ENCODE assay signal across 22 cellular contexts in the genomic region with DNA sequence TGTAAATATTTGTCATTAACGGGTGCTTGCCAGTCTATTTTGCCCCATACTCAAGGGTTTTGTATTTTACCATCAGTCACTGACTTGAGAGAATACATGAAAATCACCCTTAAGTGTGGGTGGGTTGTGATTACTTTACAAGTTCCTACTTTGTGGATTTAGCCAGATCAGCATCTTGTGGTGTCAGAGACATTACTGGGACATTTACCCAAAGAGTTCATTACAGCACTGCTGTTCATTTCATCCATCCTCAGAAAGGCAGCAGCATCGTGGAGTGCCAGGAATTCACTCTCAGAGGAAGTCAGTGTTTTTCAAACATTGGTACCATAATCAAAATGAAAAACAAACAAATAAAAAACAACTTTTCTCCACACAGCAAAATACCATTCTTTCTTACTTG.
DNase-seq lines count a peak whose midpoint lies in the region; ATAC-seq, FAIRE-seq and TF ChIP-seq lines count a peak whose summit lies in the region.
"Had no signal": no experiment of that assay in that cellular context is flagged by ENCODE, and none has a peak within 500 bp of the region (broad histone marks: within the 10 kb centered on the region; RNA-seq: fewer than 3 reads in every experiment).

No MANE protein-coding gene starts in this region.

- H3K14ac ChIP-seq in mesenchymal stem cell (ENCODE audit: low read length in 2 of 2): no peak overlapping the region

- no peaks in the 10 kb centered on the region for H3K79me1 ChIP-seq in mesenchymal stem cell (replicated peaks; ENCODE audit: low read length, poor library complexity, severe bottlenecking)

- H4K8ac ChIP-seq in mesenchymal stem cell (ENCODE audit: low read length): no peak overlapping the region

- H2AFZ ChIP-seq in HepG2 (ENCODE audit: low read length) (no peak overlapping the region), mesenchymal stem cell (ENCODE audit: low read depth, low read length) (no peak overlapping the region)
- H2AFZ ChIP-seq: GM23248 had no signal

- no peaks in the 10 kb centered on the region for H3K79me2 ChIP-seq in HepG2 (ENCODE audit: insufficient read depth, low read length)

- no peak for TF ChIP-seq POLR2A in HepG2 (IDR thresholded peaks at IDR 0.05; ENCODE audit: insufficient read depth in 1 of 2, low read depth in 2 of 2, low read length in 2 of 2)
- no peak for TF ChIP-seq POLR2A in right lobe of liver (IDR thresholded peaks at IDR 0.05)

- no peak overlapping the region for H3K9ac ChIP-seq in HepG2 (ENCODE audit: insufficient read depth, low read depth, low read length)
- H3K9ac ChIP-seq in mesenchymal stem cell (ENCODE audit: low read length): no peak overlapping the region
- H3K9ac ChIP-seq: BLaER1, GM23248 had no signal

- no peak overlapping the region for H3K4me3 ChIP-seq in HepG2 (replicated peaks in 1 of 3; ENCODE audit: insufficient read depth in 1 of 3, low read depth in 2 of 3, low read length in 3 of 3)
- H3K4me3 ChIP-seq in right lobe of liver: no peak overlapping the region
- no peak overlapping the region for H3K4me3 ChIP-seq in mesenchymal stem cell (ENCODE audit: insufficient read depth in 1 of 2, low read depth in 1 of 2, low read length in 2 of 2)
- H3K4me3 ChIP-seq: BLaER1, GM12878, GM23248 had no signal

- ATAC-seq in HepG2: no peak
- ATAC-seq in right lobe of liver: no peak
- ATAC-seq: CD8-positive, alpha-beta T cell; GM12878; HCT116 had no signal

- no peak overlapping the region for H2BK15ac ChIP-seq in mesenchymal stem cell (ENCODE audit: low read depth, poor library complexity, severe bottlenecking)

- H2BK5ac ChIP-seq in mesenchymal stem cell (ENCODE audit: low read depth, low read length, poor library complexity, severe bottlenecking): no peak overlapping the region

- WGBS in HepG2 (ENCODE audit: low lambda C conversion rate): 0% methylated on average over 2 of the region's 2 CpGs
- WGBS in right lobe of liver (ENCODE audit: insufficient coverage, low coverage, low lambda C conversion rate, missing lambda C conversion rate): 16% methylated on average over 2 of the region's 2 CpGs
- WGBS in mesenchymal stem cell: 0% methylated on average over 1 of the region's 2 CpGs

- H2BK120ac ChIP-seq in mesenchymal stem cell (ENCODE audit: low read depth, low read length): no peak overlapping the region

- H3K36me3 ChIP-seq in HepG2 (replicated peaks in 1 of 2; ENCODE audit: control insufficient read depth in 1 of 2, insufficient read depth in 2 of 2, low read length in 2 of 2): no peaks in the 10 kb centered on the region
- no peaks in the 10 kb centered on the region for H3K36me3 ChIP-seq in right lobe of liver
- no peaks in the 10 kb centered on the region for H3K36me3 ChIP-seq in mesenchymal stem cell (ENCODE audit: control insufficient read depth in 1 of 2, insufficient read depth in 2 of 2, low read depth in 1 of 2, low read length in 2 of 2)
- H3K36me3 ChIP-seq: BLaER1 had no signal

- BruUV-seq in HepG2 (replicated peaks; lab: Mats Ljungman, UMichigan): no TSS peak

- no peak for FAIRE-seq in HepG2 (lab: Jason Lieb, UNC)
- FAIRE-seq: D721Med, G401.6, GM12878, GM19239, H1 had no signal

- POLR2A ChIA-PET in HepG2 (lab: Yijun Ruan, JAX): no interaction called here

- no peak for DNase-seq in HepG2 (ENCODE audit: low spot score)
- DNase-seq in right lobe of liver: no peak
- peak; percentile 50 for DNase-seq in NCI-H460 (ENCODE audit: extremely low read depth, low read depth)
- peak; percentile 8 for DNase-seq in mesenchymal stem cell
- no peak for DNase-seq in DMS79 (lab: John Stamatoyannopoulos, UW)
- DNase-seq in stimulated activated CD4-positive, alpha-beta T cell treated with anti-CD3 and anti-CD28 coated beads, Interleukin-15, amount 100 ng/mL, for 24 hours: no peak
- DNase-seq: 8988T; Caco-2; CD4-positive, CD25-positive, alpha-beta regulatory T cell; CD8-positive, alpha-beta T cell; DMS 273 treated with DMSO at 0.1 percent for 48 hours; DMS79 treated with DMSO at 0.1 percent for 48 hours; GM23248; H7 had no signal

- H3K9me3 ChIP-seq in HepG2 (ENCODE audit: low read length): no peaks in the 10 kb centered on the region
- H3K9me3 ChIP-seq in right lobe of liver: no peaks in the 10 kb centered on the region
- H3K9me3 ChIP-seq in mesenchymal stem cell (ENCODE audit: control insufficient read depth, low read length): no peaks in the 10 kb centered on the region
- H3K9me3 ChIP-seq: BLaER1, Caco-2 had no signal

- no peak for TF ChIP-seq EP300 in HepG2 (IDR thresholded peaks at IDR 0.05; ENCODE audit: low read depth in 2 of 2, low read length in 2 of 2)
- TF ChIP-seq EP300 in HepG2 (CRISPR knock-in tag; IDR thresholded peaks at IDR 0.05; ENCODE audit: borderline replicate concordance): no peak

- no peaks in the 10 kb centered on the region for H4K20me1 ChIP-seq in HepG2 (ENCODE audit: insufficient read depth, low read length)
- H4K20me1 ChIP-seq: BLaER1 had no signal

- no peak for TF ChIP-seq RAD21 in HepG2 (CRISPR knock-in tag; IDR thresholded peaks at IDR 0.05)

- H3K4ac ChIP-seq in mesenchymal stem cell (ENCODE audit: low read depth in 1 of 2, low read length in 2 of 2): no peak overlapping the region

- H4K91ac ChIP-seq in mesenchymal stem cell (ENCODE audit: low read length): no peak overlapping the region

- no peak overlapping the region for H2BK12ac ChIP-seq in mesenchymal stem cell (ENCODE audit: low read length in 2 of 2)

- in situ Hi-C loops in HepG2 (cut with HindIII; ENCODE audit: extremely low pct_ligation_motif_present, low pct_unique_long_range_greater_than_20kb): no loop called here

- no peak overlapping the region for H3K4me2 ChIP-seq in HepG2 (ENCODE audit: low read depth, low read length)
- H3K4me2 ChIP-seq in mesenchymal stem cell (ENCODE audit: low read length, poor library complexity, severe bottlenecking): no peak overlapping the region
- H3K4me2 ChIP-seq: BLaER1 had no signal

- TF ChIP-seq CTCF in HepG2 (CRISPR knock-in tag; IDR thresholded peaks at IDR 0.05) (no peak), right lobe of liver (IDR thresholded peaks at IDR 0.05) (no peak)

- no peak overlapping the region for H3K18ac ChIP-seq in mesenchymal stem cell (ENCODE audit: low read depth in 1 of 2, low read length in 2 of 2)

- CTCF ChIA-PET in HepG2 (lab: Yijun Ruan, JAX; ENCODE audit: low intra/inter-chr PET ratio, low total read pairs): no interaction called here

- no peak overlapping the region for H2AK5ac ChIP-seq in mesenchymal stem cell (ENCODE audit: low read length, severe bottlenecking)

- H3K27me3 ChIP-seq in HepG2 (ENCODE audit: control insufficient read depth in 1 of 2, insufficient read depth in 2 of 2, low read length in 2 of 2) (no peaks in the 10 kb centered on the region), right lobe of liver (no peaks in the 10 kb centered on the region), mesenchymal stem cell (ENCODE audit: control insufficient read depth in 1 of 2, insufficient read depth in 1 of 2, low read length in 2 of 2) (no peaks in the 10 kb centered on the region)
- H3K27me3 ChIP-seq: BLaER1 had no signal

- intact Hi-C loops in HepG2 (cut with micrococcal nuclease; ENCODE audit: unreplicated experiment) (no loop called here), right lobe of liver (cut with DNase I) (no loop called here)

- no peak overlapping the region for H3K27ac ChIP-seq in HepG2 (ENCODE audit: extremely low read length, insufficient read depth, low read length)
- H3K27ac ChIP-seq in right lobe of liver: no peak overlapping the region
- H3K27ac ChIP-seq in mesenchymal stem cell (ENCODE audit: low read length, poor library complexity, severe bottlenecking): no peak overlapping the region
- H3K27ac ChIP-seq: BLaER1, C4-2B, GM23248 had no signal

- H3K23ac ChIP-seq in mesenchymal stem cell (ENCODE audit: low read length in 2 of 2): no peak overlapping the region

- H3K4me1 ChIP-seq in HepG2 (ENCODE audit: insufficient read depth, low read length) (no peaks in the 10 kb centered on the region), right lobe of liver (no peaks in the 10 kb centered on the region), mesenchymal stem cell (ENCODE audit: control insufficient read depth, insufficient read depth, low read depth, low read length) (no peaks in the 10 kb centered on the region)
- H3K4me1 ChIP-seq: BLaER1, Caco-2 had no signal

TF ChIP-seq in HepG2, 621 proteins besides CTCF, POLR2A, EP300 and RAD21 (continues in another document):
- TF ChIP-seq MAFK (conservative IDR thresholded peaks at IDR 0.05 in 1 of 2, IDR thresholded peaks at IDR 0.05 in 1 of 2; ENCODE audit: low read length in 2 of 2) (peak; percentile 55 to 64; a peak in 3 of 4 replicates), NFE2 (CRISPR knock-in tag; IDR thresholded peaks at IDR 0.05) (no peak), MAFF (IDR thresholded peaks at IDR 0.05; ENCODE audit: low read depth, low read length) (peak; percentile 56)
- TF ChIP-seq, protein P1, sequence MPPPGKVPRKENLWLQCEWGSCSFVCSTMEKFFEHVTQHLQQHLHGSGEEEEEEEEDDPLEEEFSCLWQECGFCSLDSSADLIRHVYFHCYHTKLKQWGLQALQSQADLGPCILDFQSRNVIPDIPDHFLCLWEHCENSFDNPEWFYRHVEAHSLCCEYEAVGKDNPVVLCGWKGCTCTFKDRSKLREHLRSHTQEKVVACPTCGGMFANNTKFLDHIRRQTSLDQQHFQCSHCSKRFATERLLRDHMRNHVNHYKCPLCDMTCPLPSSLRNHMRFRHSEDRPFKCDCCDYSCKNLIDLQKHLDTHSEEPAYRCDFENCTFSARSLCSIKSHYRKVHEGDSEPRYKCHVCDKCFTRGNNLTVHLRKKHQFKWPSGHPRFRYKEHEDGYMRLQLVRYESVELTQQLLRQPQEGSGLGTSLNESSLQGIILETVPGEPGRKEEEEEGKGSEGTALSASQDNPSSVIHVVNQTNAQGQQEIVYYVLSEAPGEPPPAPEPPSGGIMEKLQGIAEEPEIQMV (CRISPR knock-in tag; IDR thresholded peaks at IDR 0.05; ENCODE audit: low read depth): no peak
- TF ChIP-seq, protein P2, sequence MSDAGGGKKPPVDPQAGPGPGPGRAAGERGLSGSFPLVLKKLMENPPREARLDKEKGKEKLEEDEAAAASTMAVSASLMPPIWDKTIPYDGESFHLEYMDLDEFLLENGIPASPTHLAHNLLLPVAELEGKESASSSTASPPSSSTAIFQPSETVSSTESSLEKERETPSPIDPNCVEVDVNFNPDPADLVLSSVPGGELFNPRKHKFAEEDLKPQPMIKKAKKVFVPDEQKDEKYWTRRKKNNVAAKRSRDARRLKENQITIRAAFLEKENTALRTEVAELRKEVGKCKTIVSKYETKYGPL (CRISPR knock-in tag; IDR thresholded peaks at IDR 0.05): no peak

Comparison
In these comparisons a context has a peak if more than half of its experiments do, and no peak if none do; other contexts are left out.
1. DNase-seq: peak in NCI-H460 (single experiment) and mesenchymal stem cell (single experiment); none in HepG2 (single experiment), right lobe of liver (0 of 3), DMS79 (single experiment) and stimulated activated CD4-positive, alpha-beta T cell treated with anti-CD3 and anti-CD28 coated beads, Interleukin-15, amount 100 ng/mL, for 24 hours (single experiment).